8 cellular contexts compared by ENCODE assay signal in genomic region chr2:239285071-239285931, GRCh38.
DNase-seq lines count a peak whose midpoint lies in the region; ATAC-seq, FAIRE-seq and TF ChIP-seq lines count a peak whose summit lies in the region.
"Had no signal": no experiment of that assay in that cellular context is flagged by ENCODE, and none has a peak within 500 bp of the region (broad histone marks: within the 10 kb centered on the region; RNA-seq: fewer than 3 reads in every experiment).

No MANE protein-coding gene starts in this region.

- peaks cover 3% of the 10 kb centered on the region for H3K4me1 ChIP-seq in iPS-15b (ENCODE audit: control insufficient read depth, insufficient read depth, low read length)
- peaks cover 2 to 30% (median 27%) of the 10 kb centered on the region in 5 donors for H3K4me1 ChIP-seq in subcutaneous abdominal adipose tissue (ENCODE audit: control insufficient read depth in 5 of 5, insufficient read depth in 5 of 5, low read length in 5 of 5)
- peaks cover 4% of the 10 kb centered on the region for H3K4me1 ChIP-seq in mammary epithelial cell (ENCODE audit: insufficient read depth, low read length)

- H3K27ac ChIP-seq in subcutaneous abdominal adipose tissue (ENCODE audit: low read depth, low read length) (no peak overlapping the region), mammary epithelial cell (ENCODE audit: insufficient read depth, low read depth, low read length) (no peak overlapping the region)

- H3K36me3 ChIP-seq in iPS-15b (ENCODE audit: control insufficient read depth, insufficient read depth, low read length) (no peaks in the 10 kb centered on the region), subcutaneous abdominal adipose tissue (ENCODE audit: control insufficient read depth in 5 of 5, insufficient read depth in 5 of 5, low read length in 5 of 5) (peaks cover 0 to 7% (median 0%) of the 10 kb centered on the region in 5 donors), mammary epithelial cell (ENCODE audit: insufficient read depth, low read length) (no peaks in the 10 kb centered on the region)

- H3K4me3 ChIP-seq in iPS-15b (ENCODE audit: low read depth, low read length) (no peak overlapping the region), subcutaneous abdominal adipose tissue (ENCODE audit: low read depth in 1 of 5, low read length in 5 of 5) (peak overlapping the region in 2 of 5 donors; percentile 41 to 46), mammary epithelial cell (replicated peaks in 1 of 3; ENCODE audit: insufficient read depth in 1 of 3, low read depth in 2 of 3, low read length in 3 of 3) (no peak overlapping the region)

- ATAC-seq in activated T-cell treated with anti-CD3 and anti-CD28 coated beads, Interleukin-2, amount 50 U/mL, for 4 hours = peak; percentile 71 to 74

- 93% methylated on average over 19 of the region's 26 CpGs for WGBS in mammary epithelial cell (ENCODE audit: low coverage, missing lambda C conversion rate)

- H3K9ac ChIP-seq in iPS-15b (ENCODE audit: low read depth, low read length) (peak overlapping the region; percentile 37), subcutaneous abdominal adipose tissue (ENCODE audit: low read length in 5 of 5) (peak overlapping the region in 4 of 5 donors; percentile 11 to 48 (median 34)), mammary epithelial cell (ENCODE audit: insufficient read depth, low read length) (no peak overlapping the region)

- no peaks in the 10 kb centered on the region for H3K9me3 Mint-ChIP-seq in activated T-cell treated with anti-CD3 and anti-CD28 coated beads, Interleukin-2, amount 50 U/mL, for 4 hours

- peak overlapping the region; percentile 75 for H3K4me3 Mint-ChIP-seq in activated T-cell treated with anti-CD3 and anti-CD28 coated beads, Interleukin-2, amount 50 U/mL, for 4 hours

- no peaks in the 10 kb centered on the region for H3K9me3 ChIP-seq in iPS-15b (ENCODE audit: control insufficient read depth, insufficient read depth, low read length)
- H3K9me3 ChIP-seq in subcutaneous abdominal adipose tissue (ENCODE audit: control insufficient read depth in 5 of 5, low read length in 5 of 5) = no peaks in the 10 kb centered on the region
- no peaks in the 10 kb centered on the region for H3K9me3 ChIP-seq in mammary epithelial cell (replicated peaks; ENCODE audit: insufficient read depth, low read length)

- H3K4me1 Mint-ChIP-seq in activated T-cell treated with anti-CD3 and anti-CD28 coated beads, Interleukin-2, amount 50 U/mL, for 4 hours (ENCODE audit: low read depth) = peaks cover 66% of the 10 kb centered on the region

- H3K79me2 ChIP-seq in mammary epithelial cell (ENCODE audit: insufficient read depth, low read length) = peaks cover 6% of the 10 kb centered on the region

- no peak overlapping the region for H3K4me2 ChIP-seq in mammary epithelial cell (ENCODE audit: insufficient read depth, low read depth, low read length)

- in situ Hi-C loops in mammary epithelial cell (cut with MboI; ENCODE audit: low sequenced_read_pairs in 2 of 2) = no loop called here

- CTCF ChIA-PET in mammary epithelial cell (lab: Charles Lee; ENCODE audit: low non-redundant PET) = no interaction called here

- TF ChIP-seq CTCF in mammary epithelial cell (conservative IDR thresholded peaks at IDR 0.05 in 1 of 2, IDR thresholded peaks at IDR 0.05 in 1 of 2; ENCODE audit: extremely low read depth in 1 of 2, insufficient read depth in 1 of 2, low read depth in 1 of 2, low read length in 2 of 2) = no peak

- intact Hi-C loops in mammary epithelial cell (cut with micrococcal nuclease) = no loop called here

- no peak for FAIRE-seq in GM12892 (lab: Jason Lieb, UNC)

- no TSS peak for BruUV-seq in mammary epithelial cell (replicated peaks; lab: Mats Ljungman, UMichigan)

- H3K27me3 ChIP-seq in iPS-15b (ENCODE audit: control insufficient read depth, insufficient read depth, low read length) (no peaks in the 10 kb centered on the region), subcutaneous abdominal adipose tissue (ENCODE audit: control insufficient read depth in 5 of 5, insufficient read depth in 4 of 5, low read length in 5 of 5) (no peaks in the 10 kb centered on the region), mammary epithelial cell (ENCODE audit: insufficient read depth, low read length) (no peaks in the 10 kb centered on the region)

- H3K36me3 Mint-ChIP-seq in activated T-cell treated with anti-CD3 and anti-CD28 coated beads, Interleukin-2, amount 50 U/mL, for 4 hours (ENCODE audit: insufficient read depth) = peaks cover 11% of the 10 kb centered on the region

- H4K20me1 ChIP-seq in mammary epithelial cell (ENCODE audit: insufficient read depth, low read length) = no peaks in the 10 kb centered on the region

- no peak for TF ChIP-seq POLR2A in GM12892 (IDR thresholded peaks at IDR 0.05; ENCODE audit: low read depth, low read length)

- dilution Hi-C loops in mammary epithelial cell (cut with HindIII; ENCODE audit: low sequenced_read_pairs) = no loop called here

- no peak overlapping the region for H2AFZ ChIP-seq in mammary epithelial cell (ENCODE audit: low read depth, low read length)

- H3K27me3 Mint-ChIP-seq in activated T-cell treated with anti-CD3 and anti-CD28 coated beads, Interleukin-2, amount 50 U/mL, for 4 hours (ENCODE audit: low read depth) = no peaks in the 10 kb centered on the region

- DNase-seq in LoVo (ENCODE audit: low spot score) (peak; percentile 6), D341Med (ENCODE audit: low spot score) (no peak), mammary epithelial cell (no peak), GM12892 (ENCODE audit: insufficient read length) (no peak)
- DNase-seq in activated T-cell treated with anti-CD3 and anti-CD28 coated beads, Interleukin-2, amount 50 U/mL, for 4 hours = no peak
- DNase-seq: GOT3 had no signal
